8 cellular contexts compared by ENCODE assay signal in genomic region chr17:18183334-18184142, GRCh38. TPM values are rescaled to one million over a fixed set of nuclear protein-coding genes. Genes with fewer than 3 reads are reported as not detected.
DNase-seq lines count a peak whose midpoint lies in the region; ATAC-seq and TF ChIP-seq lines count a peak whose summit lies in the region.

Gene ALKBH5, plus strand, starts transcription at chr17:18183828. Its CDS starts 416 bp downstream, at chr17:18184244.

- no peaks in the 10 kb centered on the region for H3K36me3 ChIP-seq in OCI-LY3 (replicated peaks; ENCODE audit: low read depth, low read length)

- no peaks in the 10 kb centered on the region for H3K9me3 Mint-ChIP-seq in endothelial cell (ENCODE audit: unreplicated experiment)
- no peaks in the 10 kb centered on the region for H3K9me3 Mint-ChIP-seq in mesothelial cell of epicardium

- H3K27ac ChIP-seq in OCI-LY3 (ENCODE audit: low read length), result peak within 1 kb of the TSS; percentile 89

- H2AFZ ChIP-seq in OCI-LY3 (ENCODE audit: low read depth, low read length), result no peak within 1 kb of the TSS

- H3K27me3 Mint-ChIP-seq in endothelial cell (ENCODE audit: unreplicated experiment) (peaks cover 7% of the 10 kb centered on the region), mesothelial cell of epicardium (ENCODE audit: low read depth) (no peaks in the 10 kb centered on the region)

- H3K79me2 ChIP-seq in OCI-LY3 (ENCODE audit: low read length), result peaks cover 45% of the 10 kb centered on the region

- peak within 1 kb of the TSS; percentile 80 for H3K4me2 ChIP-seq in OCI-LY3 (ENCODE audit: low read length)

- peak within 1 kb of the TSS; percentile 84 for H3K4me3 ChIP-seq in OCI-LY3 (ENCODE audit: low read length)

- peak within 1 kb of the TSS; percentile 93 for H3K4me3 Mint-ChIP-seq in endothelial cell (ENCODE audit: unreplicated experiment)
- peak within 1 kb of the TSS; percentile 95 for H3K4me3 Mint-ChIP-seq in mesothelial cell of epicardium

- peak; percentile 73 for ATAC-seq in GM21526 (IDR thresholded peaks at IDR 0.05; ENCODE audit: low FRiP score, unreplicated experiment)

- TF ChIP-seq CTCF in OCI-LY3 (IDR thresholded peaks at IDR 0.05; ENCODE audit: low read depth, low read length) (no peak), endothelial cell (IDR thresholded peaks at IDR 0.05; ENCODE audit: unreplicated experiment) (peak; percentile 58), mesothelial cell of epicardium (IDR thresholded peaks at IDR 0.05; ENCODE audit: unreplicated experiment) (peak; percentile 42)

- H3K27me3 ChIP-seq in OCI-LY3 (ENCODE audit: low read depth, low read length), result no peaks in the 10 kb centered on the region

- H3K9me3 ChIP-seq in OCI-LY3 (ENCODE audit: insufficient read depth, low read length), result no peaks in the 10 kb centered on the region

- peaks cover 24% of the 10 kb centered on the region for H3K4me1 ChIP-seq in OCI-LY3 (ENCODE audit: low read length)

- H3K9ac ChIP-seq in OCI-LY3 (ENCODE audit: low read length), result peak within 1 kb of the TSS; percentile 72

- DNase-seq in DMS114 treated with DMSO at 0.1 percent for 48 hours (lab: John Stamatoyannopoulos, UW; ENCODE audit: unreplicated experiment) (peak; percentile 76), HuH-7.5 (ENCODE audit: low spot score) (peak; percentile 97), endothelial cell (ENCODE audit: low spot score) (peak; percentile 97), mesothelial cell of epicardium (ENCODE audit: low spot score in 2 of 2, unreplicated experiment in 2 of 2) (peak; percentile 98 to 99)
- peak; percentile 99 for DNase-seq in activated CD8-positive, alpha-beta memory T cell treated with anti-CD3 and anti-CD28 coated beads, Interleukin-2, amount 50 U/mL, for 48 hours
- peak; percentile 95 to 97 for DNase-seq in stimulated activated CD8-positive, alpha-beta memory T cell treated with anti-CD3 and anti-CD28 coated beads, Interleukin-15, amount 100 ng/mL, for 48 hours (ENCODE audit: low read depth in 2 of 2)

- peaks cover 43% of the 10 kb centered on the region for H3K4me1 Mint-ChIP-seq in endothelial cell (ENCODE audit: unreplicated experiment)
- peaks cover 55% of the 10 kb centered on the region for H3K4me1 Mint-ChIP-seq in mesothelial cell of epicardium

- peaks cover 8% of the 10 kb centered on the region for H3K36me3 Mint-ChIP-seq in endothelial cell (ENCODE audit: low read depth, unreplicated experiment)
- peaks cover 5% of the 10 kb centered on the region for H3K36me3 Mint-ChIP-seq in mesothelial cell of epicardium

- H3K27ac Mint-ChIP-seq in endothelial cell (ENCODE audit: unreplicated experiment) (peak within 1 kb of the TSS; percentile 94), mesothelial cell of epicardium (peak within 1 kb of the TSS; percentile 98)

- peaks cover 33% of the 10 kb centered on the region for H4K20me1 ChIP-seq in OCI-LY3 (ENCODE audit: insufficient read depth, low read length)

RNA-seq across cellular contexts. Expression of gene ALKBH5, which starts in this region (rescaled TPM):
- total RNA-seq in endothelial cell (ENCODE audit: unreplicated experiment) (55.3 TPM), mesothelial cell of epicardium (68.6 to 72.3 TPM (median 71.0 TPM) in 3 replicates)

Comparison
In these comparisons a context has a peak if more than half of its experiments do, and no peak if none do; other contexts are left out.
1. Peak in every context shown above with its lines: DNase-seq, ATAC-seq, H3K4me3 ChIP-seq and H3K27ac ChIP-seq.